In the genomic region with DNA sequence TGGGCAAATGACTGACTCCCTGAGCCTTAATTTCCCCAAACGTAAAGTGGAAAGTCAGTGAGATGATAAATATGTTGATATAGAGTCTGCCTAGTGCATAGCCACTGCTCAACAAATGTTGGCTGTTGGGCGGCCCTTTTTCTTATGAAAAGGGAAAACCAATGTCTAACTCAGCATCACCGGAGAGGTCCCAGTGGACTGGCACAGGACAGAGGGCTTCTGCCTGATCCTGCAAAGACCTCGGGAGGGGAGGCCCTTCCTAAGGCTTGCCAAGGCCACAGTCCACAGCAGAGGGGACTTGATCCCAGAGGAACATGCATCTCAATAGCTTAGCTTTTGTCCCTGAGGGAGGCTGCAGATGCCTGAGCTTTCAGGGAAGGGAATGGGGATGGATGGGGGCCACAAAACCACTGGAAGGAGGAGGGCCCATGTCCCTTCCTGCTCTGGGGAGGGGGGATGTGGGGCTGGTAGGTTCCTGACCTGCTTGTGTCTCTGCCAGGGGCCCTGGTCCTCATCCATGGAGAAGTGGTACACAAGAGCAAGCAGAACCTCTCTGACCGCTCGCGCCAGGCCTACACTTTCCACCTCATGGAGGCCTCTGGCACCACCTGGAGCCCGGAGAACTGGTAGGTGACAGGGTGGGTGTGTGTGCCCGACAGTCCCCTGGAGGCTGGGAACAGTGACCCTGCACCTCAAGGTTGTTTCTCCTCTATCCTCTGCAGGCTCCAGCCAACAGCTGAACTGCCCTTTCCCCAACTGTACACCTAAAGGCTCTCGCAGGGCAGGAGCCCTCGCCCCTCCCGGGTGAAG, we compare ENCODE assay signal across 16 cellular contexts. TPM values are rescaled to one million over a fixed set of nuclear protein-coding genes. Genes with fewer than 3 reads are reported as not detected.
DNase-seq lines count a peak whose midpoint lies in the region; ATAC-seq and TF ChIP-seq lines count a peak whose summit lies in the region.
"Had no signal": no experiment of that assay in that cellular context is flagged by ENCODE, and none has a peak within 500 bp of the region (broad histone marks: within the 10 kb centered on the region; RNA-seq: fewer than 3 reads in every experiment).

No MANE protein-coding gene starts in this region.

- peaks cover 0 to 4% of the 10 kb centered on the region in 2 donors for H3K36me3 ChIP-seq in lung (ENCODE audit: control insufficient read depth in 2 of 2, insufficient read depth in 2 of 2, low read length in 2 of 2)
- H3K36me3 ChIP-seq in subcutaneous abdominal adipose tissue (ENCODE audit: control insufficient read depth in 5 of 5, insufficient read depth in 5 of 5, low read length in 5 of 5): peaks cover 0 to 22% (median 15%) of the 10 kb centered on the region in 5 donors

- TF ChIP-seq CTCF in lung (IDR thresholded peaks at IDR 0.05; ENCODE audit: control extremely low read depth, extremely low read depth): no peak

- no peak overlapping the region for H3K4me3 ChIP-seq in lung
- H3K4me3 ChIP-seq in subcutaneous abdominal adipose tissue (ENCODE audit: low read depth in 1 of 5, low read length in 5 of 5): peak overlapping the region in 1 of 5 donors; percentile 2
- H3K4me3 ChIP-seq: SJSA1 had no signal

- no peak for DNase-seq in lung (ENCODE audit: low spot score)
- DNase-seq in activated T-cell treated with anti-CD3 and anti-CD28 coated beads for 4 hours: no peak
- DNase-seq in cerebellar nuclear complex (lab: John Stamatoyannopoulos, UW): no peak
- DNase-seq: activated CD4-positive, CD25-positive, alpha-beta regulatory T cell treated with anti-CD3 and anti-CD28 coated beads, Interleukin-2, amount 50 U/mL, for 72 hours; activated CD8-positive, alpha-beta memory T cell treated with anti-CD3 and anti-CD28 coated beads, Interleukin-2, amount 10 ng/mL, durations not matched to agents 7 days and 5 days; activated effector memory CD4-positive, alpha-beta T cell treated with anti-CD3 and anti-CD28 coated beads, Interleukin-2, amount 50 U/mL, for 16 hours; foreskin melanocyte; KBM-7; NCI-H2081; NCI-H524; stimulated activated CD4-positive, alpha-beta T cell treated with anti-CD3 and anti-CD28 coated beads, Interleukin-1b, Interleukin-23, amount 100 ng/mL, for 48 hours; T-helper 9 cell had no signal

- ATAC-seq in SK-N-SH treated with all-trans-retinoic acid at 6 μM for 48 hours (peak; percentile 12; the same call in 2 of the 3 replicates), lung (ENCODE audit: insufficient read depth, low FRiP score) (no peak), HG03025 (IDR thresholded peaks at IDR 0.05; ENCODE audit: low FRiP score, unreplicated experiment) (no peak)
- ATAC-seq: activated CD8-positive, alpha-beta memory T cell treated with anti-CD3 and anti-CD28 coated beads, Interleukin-2, amount 10 ng/mL, durations not matched to agents 7 days and 5 days had no signal

- WGBS in lung, 2 donors: 76 to 82% methylated on average over 12 of the region's 12 CpGs

- H3K9me3 ChIP-seq in lung (ENCODE audit: control insufficient read depth in 2 of 2, insufficient read depth in 1 of 2, low read length in 1 of 2) (no peaks in the 10 kb centered on the region), subcutaneous abdominal adipose tissue (ENCODE audit: control insufficient read depth in 5 of 5, low read length in 5 of 5) (no peaks in the 10 kb centered on the region)
- H3K9me3 ChIP-seq: SJSA1 had no signal

- H3K27me3 ChIP-seq in lung (ENCODE audit: control insufficient read depth, insufficient read depth) (no peaks in the 10 kb centered on the region), subcutaneous abdominal adipose tissue (ENCODE audit: control insufficient read depth in 5 of 5, insufficient read depth in 4 of 5, low read length in 5 of 5) (no peaks in the 10 kb centered on the region)
- H3K27me3 ChIP-seq: SJSA1 had no signal

- H3K9ac ChIP-seq in subcutaneous abdominal adipose tissue (ENCODE audit: low read length in 5 of 5): peak overlapping the region in 1 of 5 donors; percentile 39

- H3K4me1 ChIP-seq in lung (ENCODE audit: control insufficient read depth in 2 of 2, insufficient read depth in 2 of 2, low read length in 2 of 2): peaks cover 0 to 13% of the 10 kb centered on the region in 2 donors
- H3K4me1 ChIP-seq in subcutaneous abdominal adipose tissue (ENCODE audit: control insufficient read depth in 5 of 5, insufficient read depth in 5 of 5, low read length in 5 of 5): peaks cover 12 to 52% (median 41%) of the 10 kb centered on the region in 5 donors
- H3K4me1 ChIP-seq: SJSA1 had no signal

- H3K27ac ChIP-seq in lung (ENCODE audit: low read depth in 1 of 2, low read length in 1 of 2) (peak overlapping the region; percentile 34 to 64), subcutaneous abdominal adipose tissue (ENCODE audit: low read depth, low read length) (peak overlapping the region; percentile 69)
- H3K27ac ChIP-seq: SJSA1 had no signal

TF ChIP-seq in SK-N-SH treated with all-trans-retinoic acid at 6 μM for 48 hours, 23 proteins besides CTCF, POLR2A, EP300 and RAD21:
- TF ChIP-seq ZC3H10 (CRISPR knock-in tag; IDR thresholded peaks at IDR 0.05) (no peak), ZNF8 (CRISPR knock-in tag; IDR thresholded peaks at IDR 0.05) (no peak)

RNA-seq across cellular contexts. Expression of gene DOLK, which starts 6.3 kb away (rescaled TPM):
- 10 to 100 TPM; 10.6 to 17.9 TPM for total RNA-seq in lung
- 10 to 100 TPM in 1 of 2 donors, 1 to 10 TPM in 1; 9.6 to 19.1 TPM for polyA plus RNA-seq in lung

RNA-seq across cellular contexts. Expression of gene NUP188, which starts 6.3 kb away (rescaled TPM):
- 10 to 100 TPM; 39.3 to 48.5 TPM for total RNA-seq in lung
- 10 to 100 TPM; 17.0 to 24.9 TPM for polyA plus RNA-seq in lung

RNA-seq across cellular contexts. Expression of gene PHYHD1, which starts 20.4 kb away (rescaled TPM):
- 10 to 100 TPM; 25.5 to 66.5 TPM for total RNA-seq in lung
- polyA plus RNA-seq in lung: 10 to 100 TPM; 21.4 to 86.3 TPM
- total RNA-seq: SJSA1 had no signal

RNA-seq across cellular contexts. Expression of gene LRRC8A, which starts 59.2 kb away (rescaled TPM):
- 10 to 100 TPM; 30.4 to 60.8 TPM for total RNA-seq in lung
- 10 to 100 TPM; 26.6 to 66.9 TPM for polyA plus RNA-seq in lung

RNA-seq across cellular contexts. Expression of gene KYAT1, which starts 59.4 kb away (rescaled TPM):
- 1 to 10 TPM; 4.6 to 7.7 TPM for total RNA-seq in lung
- 1 to 10 TPM; 4.5 to 5.0 TPM for polyA plus RNA-seq in lung
